ENCODE assay signal across 38 cellular contexts in genomic region chr12:130384234-130384633, GRCh38. TPM values are rescaled to one million over a fixed set of nuclear protein-coding genes. Genes with fewer than 3 reads are reported as not detected.
"Had no signal": no experiment of that assay in that cellular context is flagged by ENCODE, and none has a peak within 500 bp of the region (broad histone marks: within the 10 kb centered on the region; RNA-seq: fewer than 3 reads in every experiment).

No MANE protein-coding gene starts in this region.

- FAIRE-seq: astrocyte, bronchial epithelial cell had no signal

- H3K9me3 ChIP-seq: adrenal gland, ascending aorta, body of pancreas, breast epithelium had no signal

- H3K36me3 ChIP-seq: adrenal gland, ascending aorta, brain microvascular endothelial cell, breast epithelium, cardiac muscle cell had no signal

- DNase-seq: activated effector memory CD4-positive, alpha-beta T cell treated with anti-CD3 and anti-CD28 coated beads, Interleukin-2, amount 50 U/mL, for 16 hours; activated effector memory CD4-positive, alpha-beta T cell treated with Interleukin-2 at 50 U/mL for 16 hours; activated gamma-delta T cell; activated gamma-delta T cell treated with Interleukin-2 at 50 U/mL for 16 hours; activated naive CD4-positive, alpha-beta T cell; activated naive CD4-positive, alpha-beta T cell treated with anti-CD3 and anti-CD28 coated beads for 36 hours; activated naive CD4-positive, alpha-beta T cell treated with anti-CD3 and anti-CD28 coated beads, Interleukin-2, amount 10 ng/mL, durations not matched to agents 7 days and 5 days; activated naive CD4-positive, alpha-beta T cell treated with anti-CD3 and anti-CD28 coated beads, Interleukin-2, amount 50 U/mL, for 16 hours; activated naive CD4-positive, alpha-beta T cell treated with Interleukin-2 at 50 U/mL for 16 hours; activated naive CD8-positive, alpha-beta T cell treated with anti-CD3 and anti-CD28 coated beads for 36 hours; activated naive CD8-positive, alpha-beta T cell treated with anti-CD3 and anti-CD28 coated beads, Interleukin-2, amount 10 ng/mL, durations not matched to agents 7 days and 5 days; activated naive CD8-positive, alpha-beta T cell treated with anti-CD3 and anti-CD28 coated beads, Interleukin-2, amount 50 U/mL, for 24 hours; activated T-cell treated with anti-CD3 and anti-CD28 coated beads, Interleukin-2, amount 50 U/mL, for 1 hour; activated T-cell treated with anti-CD3 and anti-CD28 coated beads, Interleukin-2, amount 50 U/mL, for 24 hours; activated T-cell treated with anti-CD3 and anti-CD28 coated beads, Interleukin-2, amount 50 U/mL, for 4 hours; activated T-cell treated with anti-CD3 and anti-CD28 coated beads, Interleukin-2, amount 50 U/mL, for 48 hours; activated T-cell treated with anti-CD3 and anti-CD28 coated beads, Interleukin-2, amount 50 U/mL, for 72 hours; adrenal gland; amniotic stem cell; amygdala; anterior cingulate cortex; aorta; body of pancreas; brain microvascular endothelial cell; caudate nucleus; central memory CD4-positive, alpha-beta T cell; cerebellar nuclear complex had no signal

- H3K27me3 ChIP-seq: adrenal gland, ascending aorta, body of pancreas, brain microvascular endothelial cell, breast epithelium, cardiac muscle cell had no signal

- ATAC-seq: activated naive CD4-positive, alpha-beta T cell treated with anti-CD3 and anti-CD28 coated beads, Interleukin-2, amount 50 U/mL, for 72 hours; activated naive CD8-positive, alpha-beta T cell treated with anti-CD3 and anti-CD28 coated beads, Interleukin-2, amount 50 U/mL, for 24 hours; activated T-cell treated with anti-CD3 and anti-CD28 coated beads, Interleukin-2, amount 50 U/mL, for 4 hours; activated T-cell treated with anti-CD3 and anti-CD28 coated beads, Interleukin-2, amount 50 U/mL, for 72 hours; activated T-helper 17 cell treated with anti-CD3 and anti-CD28 coated beads, Interleukin-2, amount 50 U/mL, for 72 hours; body of pancreas had no signal

- H3K27ac ChIP-seq: adrenal gland, ascending aorta, body of pancreas, brain microvascular endothelial cell, breast epithelium, cardiac muscle cell had no signal

- H3K4me3 ChIP-seq: adrenal gland, ascending aorta, body of pancreas, breast epithelium, cardiac muscle cell had no signal

- H3K4me1 ChIP-seq: adrenal gland, ascending aorta, body of pancreas, breast epithelium had no signal

RNA-seq across cellular contexts. Expression of gene PIWIL1, which starts 46.5 kb away (rescaled TPM):
- total RNA-seq: activated naive CD4-positive, alpha-beta T cell treated with anti-CD3 and anti-CD28 coated beads for 36 hours; activated naive CD4-positive, alpha-beta T cell treated with anti-CD3 and anti-CD28 coated beads, Interleukin-2, amount 50 U/mL, for 72 hours; activated naive CD8-positive, alpha-beta T cell treated with anti-CD3 and anti-CD28 coated beads for 36 hours; activated naive CD8-positive, alpha-beta T cell treated with anti-CD3 and anti-CD28 coated beads, Interleukin-2, amount 10 ng/mL, durations not matched to agents 7 days and 5 days; activated T-cell treated with anti-CD3 and anti-CD28 coated beads, Interleukin-2, amount 50 U/mL, for 4 hours; activated T-cell treated with anti-CD3 and anti-CD28 coated beads, Interleukin-2, amount 50 U/mL, for 72 hours; activated T-helper 1 cell treated with anti-CD3 and anti-CD28 coated beads, Interleukin-12 subunit alpha, Interleukin-12 subunit beta, Interleukin-2, Interleukin-4 antibody, amounts not matched to agents 30 ng/mL and 10 ng/mL and 1 ng/mL, durations not matched to agents 14 hours and 24 hours and 36 hours; activated T-helper 17 cell treated with anti-CD3 and anti-CD28 coated beads, Interleukin-2, amount 50 U/mL, for 72 hours; activated T-helper 2 cell treated with anti-CD3 and anti-CD28 coated beads, Interferon-gamma antibody, Interleukin-2, Interleukin-4, amounts not matched to agents 10 μg/mL and 5 μg/mL and 100 μg/mL, durations not matched to agents 14 hours and 24 hours and 36 hours; aorta; ascending aorta; astrocyte; body of pancreas; bronchial epithelial cell; cardiac muscle cell; cardiac septum had no signal
- polyA plus RNA-seq: adipose tissue, aorta, cardiac muscle cell had no signal
